In the genomic region with DNA sequence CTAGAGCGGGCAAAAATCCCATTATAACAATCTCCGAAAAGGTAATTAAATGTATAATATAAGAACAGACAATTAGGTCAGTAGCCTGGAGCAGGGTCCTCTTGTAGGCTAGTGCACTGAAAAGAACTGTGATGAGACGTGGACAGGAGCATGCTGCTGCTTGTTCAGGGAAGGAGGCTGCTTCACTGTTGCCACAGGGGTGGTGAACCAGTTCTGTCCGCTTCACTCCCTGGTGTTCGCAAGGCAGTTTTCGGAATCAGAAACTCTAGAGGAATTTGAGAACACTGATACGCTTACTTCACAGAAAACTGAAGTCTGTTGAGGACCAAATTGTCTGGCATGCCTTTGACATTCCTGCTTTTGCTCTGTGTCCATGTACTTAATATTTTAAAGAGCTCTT, we compare ENCODE assay signal across 3 cellular contexts.
TF ChIP-seq lines count a peak whose summit lies in the region.

No MANE protein-coding gene starts in this region.

TF ChIP-seq in SK-N-SH treated with all-trans-retinoic acid at 6 μM for 48 hours, 23 proteins besides CTCF, POLR2A, EP300 and RAD21 (continued from another document):
- TF ChIP-seq ZFP3 (CRISPR knock-in tag; IDR thresholded peaks at IDR 0.05) (no peak), RARB (CRISPR knock-in tag; IDR thresholded peaks at IDR 0.05) (no peak), ZNF70 (CRISPR knock-in tag; IDR thresholded peaks at IDR 0.05) (no peak), ESRRG (CRISPR knock-in tag; IDR thresholded peaks at IDR 0.05) (no peak), OSR1 (CRISPR knock-in tag; IDR thresholded peaks at IDR 0.05) (no peak)
- TF ChIP-seq, protein P1, sequence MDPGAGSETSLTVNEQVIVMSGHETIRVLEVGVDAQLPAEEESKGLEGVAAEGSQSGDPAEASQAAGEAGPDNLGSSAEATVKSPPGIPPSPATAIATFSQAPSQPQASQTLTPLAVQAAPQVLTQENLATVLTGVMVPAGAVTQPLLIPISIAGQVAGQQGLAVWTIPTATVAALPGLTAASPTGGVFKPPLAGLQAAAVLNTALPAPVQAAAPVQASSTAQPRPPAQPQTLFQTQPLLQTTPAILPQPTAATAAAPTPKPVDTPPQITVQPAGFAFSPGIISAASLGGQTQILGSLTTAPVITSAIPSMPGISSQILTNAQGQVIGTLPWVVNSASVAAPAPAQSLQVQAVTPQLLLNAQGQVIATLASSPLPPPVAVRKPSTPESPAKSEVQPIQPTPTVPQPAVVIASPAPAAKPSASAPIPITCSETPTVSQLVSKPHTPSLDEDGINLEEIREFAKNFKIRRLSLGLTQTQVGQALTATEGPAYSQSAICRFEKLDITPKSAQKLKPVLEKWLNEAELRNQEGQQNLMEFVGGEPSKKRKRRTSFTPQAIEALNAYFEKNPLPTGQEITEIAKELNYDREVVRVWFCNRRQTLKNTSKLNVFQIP (CRISPR knock-in tag; IDR thresholded peaks at IDR 0.05; ENCODE audit: borderline replicate concordance, low read depth) = no peak

TF ChIP-seq in SK-N-SH, 30 proteins besides CTCF, POLR2A, EP300 and RAD21 (continued from another document):
- no peak for TF ChIP-seq YY1 (IDR thresholded peaks at IDR 0.05; ENCODE audit: low read depth)
- TF ChIP-seq, protein P2, sequence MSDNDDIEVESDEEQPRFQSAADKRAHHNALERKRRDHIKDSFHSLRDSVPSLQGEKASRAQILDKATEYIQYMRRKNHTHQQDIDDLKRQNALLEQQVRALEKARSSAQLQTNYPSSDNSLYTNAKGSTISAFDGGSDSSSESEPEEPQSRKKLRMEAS (IDR thresholded peaks at IDR 0.05; ENCODE audit: low read depth) = no peak
- TF ChIP-seq FOXM1 (IDR thresholded peaks at IDR 0.05; ENCODE audit: low read depth) = no peak
- TF ChIP-seq, protein P3, sequence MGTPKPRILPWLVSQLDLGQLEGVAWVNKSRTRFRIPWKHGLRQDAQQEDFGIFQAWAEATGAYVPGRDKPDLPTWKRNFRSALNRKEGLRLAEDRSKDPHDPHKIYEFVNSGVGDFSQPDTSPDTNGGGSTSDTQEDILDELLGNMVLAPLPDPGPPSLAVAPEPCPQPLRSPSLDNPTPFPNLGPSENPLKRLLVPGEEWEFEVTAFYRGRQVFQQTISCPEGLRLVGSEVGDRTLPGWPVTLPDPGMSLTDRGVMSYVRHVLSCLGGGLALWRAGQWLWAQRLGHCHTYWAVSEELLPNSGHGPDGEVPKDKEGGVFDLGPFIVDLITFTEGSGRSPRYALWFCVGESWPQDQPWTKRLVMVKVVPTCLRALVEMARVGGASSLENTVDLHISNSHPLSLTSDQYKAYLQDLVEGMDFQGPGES (IDR thresholded peaks at IDR 0.05; ENCODE audit: low read depth, low read length) = no peak
- no peak for TF ChIP-seq SMC3 (IDR thresholded peaks at IDR 0.05; ENCODE audit: low read depth, low read length)
- TF ChIP-seq TCF12 (IDR thresholded peaks at IDR 0.05) = no peak
- TF ChIP-seq, protein P4, sequence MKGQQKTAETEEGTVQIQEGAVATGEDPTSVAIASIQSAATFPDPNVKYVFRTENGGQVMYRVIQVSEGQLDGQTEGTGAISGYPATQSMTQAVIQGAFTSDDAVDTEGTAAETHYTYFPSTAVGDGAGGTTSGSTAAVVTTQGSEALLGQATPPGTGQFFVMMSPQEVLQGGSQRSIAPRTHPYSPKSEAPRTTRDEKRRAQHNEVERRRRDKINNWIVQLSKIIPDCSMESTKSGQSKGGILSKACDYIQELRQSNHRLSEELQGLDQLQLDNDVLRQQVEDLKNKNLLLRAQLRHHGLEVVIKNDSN (IDR thresholded peaks at IDR 0.05; ENCODE audit: borderline replicate concordance, low read depth) = no peak
- TF ChIP-seq MXI1 (IDR thresholded peaks at IDR 0.05; ENCODE audit: low read depth, low read length) = no peak
- TF ChIP-seq, protein P5, sequence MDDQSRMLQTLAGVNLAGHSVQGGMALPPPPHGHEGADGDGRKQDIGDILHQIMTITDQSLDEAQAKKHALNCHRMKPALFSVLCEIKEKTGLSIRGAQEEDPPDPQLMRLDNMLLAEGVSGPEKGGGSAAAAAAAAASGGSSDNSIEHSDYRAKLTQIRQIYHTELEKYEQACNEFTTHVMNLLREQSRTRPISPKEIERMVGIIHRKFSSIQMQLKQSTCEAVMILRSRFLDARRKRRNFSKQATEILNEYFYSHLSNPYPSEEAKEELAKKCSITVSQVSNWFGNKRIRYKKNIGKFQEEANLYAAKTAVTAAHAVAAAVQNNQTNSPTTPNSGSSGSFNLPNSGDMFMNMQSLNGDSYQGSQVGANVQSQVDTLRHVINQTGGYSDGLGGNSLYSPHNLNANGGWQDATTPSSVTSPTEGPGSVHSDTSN (IDR thresholded peaks at IDR 0.05) = no peak
- TF ChIP-seq JUND (IDR thresholded peaks at IDR 0.05) = no peak

TF ChIP-seq in WTC11, 78 proteins besides CTCF, POLR2A, EP300 and RAD21 (continued from another document):
- TF ChIP-seq, protein P6, sequence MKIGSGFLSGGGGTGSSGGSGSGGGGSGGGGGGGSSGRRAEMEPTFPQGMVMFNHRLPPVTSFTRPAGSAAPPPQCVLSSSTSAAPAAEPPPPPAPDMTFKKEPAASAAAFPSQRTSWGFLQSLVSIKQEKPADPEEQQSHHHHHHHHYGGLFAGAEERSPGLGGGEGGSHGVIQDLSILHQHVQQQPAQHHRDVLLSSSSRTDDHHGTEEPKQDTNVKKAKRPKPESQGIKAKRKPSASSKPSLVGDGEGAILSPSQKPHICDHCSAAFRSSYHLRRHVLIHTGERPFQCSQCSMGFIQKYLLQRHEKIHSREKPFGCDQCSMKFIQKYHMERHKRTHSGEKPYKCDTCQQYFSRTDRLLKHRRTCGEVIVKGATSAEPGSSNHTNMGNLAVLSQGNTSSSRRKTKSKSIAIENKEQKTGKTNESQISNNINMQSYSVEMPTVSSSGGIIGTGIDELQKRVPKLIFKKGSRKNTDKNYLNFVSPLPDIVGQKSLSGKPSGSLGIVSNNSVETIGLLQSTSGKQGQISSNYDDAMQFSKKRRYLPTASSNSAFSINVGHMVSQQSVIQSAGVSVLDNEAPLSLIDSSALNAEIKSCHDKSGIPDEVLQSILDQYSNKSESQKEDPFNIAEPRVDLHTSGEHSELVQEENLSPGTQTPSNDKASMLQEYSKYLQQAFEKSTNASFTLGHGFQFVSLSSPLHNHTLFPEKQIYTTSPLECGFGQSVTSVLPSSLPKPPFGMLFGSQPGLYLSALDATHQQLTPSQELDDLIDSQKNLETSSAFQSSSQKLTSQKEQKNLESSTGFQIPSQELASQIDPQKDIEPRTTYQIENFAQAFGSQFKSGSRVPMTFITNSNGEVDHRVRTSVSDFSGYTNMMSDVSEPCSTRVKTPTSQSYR (CRISPR knock-in tag; IDR thresholded peaks at IDR 0.05) = no peak
- TF ChIP-seq ZNF416 (CRISPR knock-in tag; IDR thresholded peaks at IDR 0.05) (no peak), ETV6 (CRISPR knock-in tag; IDR thresholded peaks at IDR 0.05) (no peak), GTF2I (CRISPR knock-in tag; conservative IDR thresholded peaks at IDR 0.05) (no peak)
- TF ChIP-seq, protein P7, sequence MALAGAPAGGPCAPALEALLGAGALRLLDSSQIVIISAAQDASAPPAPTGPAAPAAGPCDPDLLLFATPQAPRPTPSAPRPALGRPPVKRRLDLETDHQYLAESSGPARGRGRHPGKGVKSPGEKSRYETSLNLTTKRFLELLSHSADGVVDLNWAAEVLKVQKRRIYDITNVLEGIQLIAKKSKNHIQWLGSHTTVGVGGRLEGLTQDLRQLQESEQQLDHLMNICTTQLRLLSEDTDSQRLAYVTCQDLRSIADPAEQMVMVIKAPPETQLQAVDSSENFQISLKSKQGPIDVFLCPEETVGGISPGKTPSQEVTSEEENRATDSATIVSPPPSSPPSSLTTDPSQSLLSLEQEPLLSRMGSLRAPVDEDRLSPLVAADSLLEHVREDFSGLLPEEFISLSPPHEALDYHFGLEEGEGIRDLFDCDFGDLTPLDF (CRISPR knock-in tag; IDR thresholded peaks at IDR 0.05) = no peak
